ENCODE assay signal across 17 cellular contexts in the genomic region with DNA sequence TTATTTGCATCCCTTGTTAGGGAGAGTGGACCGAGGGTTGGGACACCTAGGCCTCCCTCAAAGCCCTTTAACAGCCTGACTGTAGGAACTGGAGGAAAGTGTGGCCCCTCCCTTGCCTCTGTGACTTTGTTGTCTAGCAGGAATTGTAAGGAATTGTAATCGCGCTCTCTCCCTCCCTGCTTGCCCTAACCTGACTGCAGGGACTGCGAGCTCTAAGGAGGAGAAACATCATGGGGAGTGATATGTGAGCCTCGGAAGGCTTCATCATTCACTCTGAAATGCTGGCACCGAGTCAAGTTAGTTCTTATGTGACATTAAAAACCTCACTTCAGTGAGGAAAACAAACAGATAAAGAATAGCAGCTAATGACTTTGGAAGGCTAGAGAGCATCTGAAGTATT.
A peak's percentile ranks its signal among the peaks of the same experiment; 100 is the strongest.
DNase-seq lines count a peak whose midpoint lies in the region; ATAC-seq and TF ChIP-seq lines count a peak whose summit lies in the region.
"Had no signal": no experiment of that assay in that cellular context is flagged by ENCODE, and none has a peak within 500 bp of the region (broad histone marks: within the 10 kb centered on the region; RNA-seq: fewer than 3 reads in every experiment).

No MANE protein-coding gene starts in this region.

- ATAC-seq in stimulated activated naive CD8-positive, alpha-beta T cell treated with anti-CD3 and anti-CD28 coated beads, Interleukin-15, amount 100 ng/mL, for 72 hours: no peak
- no peak for ATAC-seq in GM18519 (IDR thresholded peaks at IDR 0.05; ENCODE audit: low FRiP score, unreplicated experiment)
- ATAC-seq: A549, HepG2, PC-3 had no signal

- H3K9me3 Mint-ChIP-seq in stimulated activated naive CD8-positive, alpha-beta T cell treated with anti-CD3 and anti-CD28 coated beads, Interleukin-15, amount 100 ng/mL, for 72 hours: peaks cover 0 to 11% of the 10 kb centered on the region in 2 donors
- H3K9me3 Mint-ChIP-seq: HFFc6 had no signal

- peak; percentile 51 for DNase-seq in COR-L47 (lab: John Stamatoyannopoulos, UW)
- DNase-seq in NCI-H1092 treated with DMSO at 0.1 percent for 48 hours (lab: John Stamatoyannopoulos, UW): peak; percentile 47
- DNase-seq in NCI-H2029 (lab: John Stamatoyannopoulos, UW): peak; percentile 30
- peak; percentile 98 for DNase-seq in NCI-H748 (lab: John Stamatoyannopoulos, UW; ENCODE audit: unreplicated experiment)
- no peak for DNase-seq in GM13977 (ENCODE audit: low spot score)
- DNase-seq in activated effector memory CD4-positive, alpha-beta T cell treated with anti-CD3 and anti-CD28 coated beads, Interleukin-2, amount 50 U/mL, for 16 hours: no peak
- no peak for DNase-seq in stimulated activated naive CD8-positive, alpha-beta T cell treated with anti-CD3 and anti-CD28 coated beads, Interleukin-15, amount 100 ng/mL, for 72 hours
- DNase-seq: Calu3, GOT3, HFFc6, MG63, NCI-H446, PC-3, T-helper 9 cell had no signal

- H3K4me3 Mint-ChIP-seq in stimulated activated naive CD8-positive, alpha-beta T cell treated with anti-CD3 and anti-CD28 coated beads, Interleukin-15, amount 100 ng/mL, for 72 hours: no peak overlapping the region
- H3K4me3 Mint-ChIP-seq: HFFc6 had no signal

- in situ Hi-C loops in GM13977 (cut with MboI; ENCODE audit: low pct_unique_long_range_greater_than_20kb, low sequenced_read_pairs, unreplicated experiment): no loop called here

- TF ChIP-seq CTCF in GM13977 (IDR thresholded peaks at IDR 0.05; ENCODE audit: extremely low read depth, insufficient read depth, missing control alignments): no peak

- no peak overlapping the region for H3K27ac Mint-ChIP-seq in stimulated activated naive CD8-positive, alpha-beta T cell treated with anti-CD3 and anti-CD28 coated beads, Interleukin-15, amount 100 ng/mL, for 72 hours
- H3K27ac Mint-ChIP-seq: HFFc6 had no signal

- peaks cover 7% of the 10 kb centered on the region for H3K27me3 Mint-ChIP-seq in stimulated activated naive CD8-positive, alpha-beta T cell treated with anti-CD3 and anti-CD28 coated beads, Interleukin-15, amount 100 ng/mL, for 72 hours

- no peaks in the 10 kb centered on the region for H3K4me1 Mint-ChIP-seq in stimulated activated naive CD8-positive, alpha-beta T cell treated with anti-CD3 and anti-CD28 coated beads, Interleukin-15, amount 100 ng/mL, for 72 hours

Comparison
In these comparisons a context has a peak if more than half of its experiments do, and no peak if none do; other contexts are left out.
1. DNase-seq: peak in COR-L47 (single experiment), NCI-H1092 treated with DMSO at 0.1 percent for 48 hours (single experiment), NCI-H2029 (single experiment) and NCI-H748 (single experiment); none in GM13977 (single experiment), activated effector memory CD4-positive, alpha-beta T cell treated with anti-CD3 and anti-CD28 coated beads, Interleukin-2, amount 50 U/mL, for 16 hours (single experiment) and stimulated activated naive CD8-positive, alpha-beta T cell treated with anti-CD3 and anti-CD28 coated beads, Interleukin-15, amount 100 ng/mL, for 72 hours (0 of 2).